22 cellular contexts compared by ENCODE assay signal in the genomic region with DNA sequence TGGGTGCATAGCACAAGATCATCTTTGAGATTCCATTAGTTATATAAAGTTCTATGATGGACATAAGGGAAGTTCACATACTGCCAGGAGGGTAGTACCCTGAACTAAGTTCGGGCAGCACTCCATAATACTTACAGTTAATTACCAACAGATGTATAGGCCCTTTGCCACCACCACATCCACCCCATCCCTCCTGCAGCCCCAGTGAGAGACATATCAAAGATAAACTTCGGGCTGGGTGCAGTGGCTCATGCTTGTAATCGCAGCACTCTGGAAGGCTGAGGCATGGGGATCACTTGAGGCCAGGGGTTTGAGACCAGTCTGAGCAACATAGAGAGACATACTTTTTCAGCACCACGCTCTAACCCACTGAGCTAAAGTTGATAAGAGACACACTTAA.
"Had no signal": no experiment of that assay in that cellular context is flagged by ENCODE, and none has a peak within 500 bp of the region (broad histone marks: within the 10 kb centered on the region; RNA-seq: fewer than 3 reads in every experiment).

No MANE protein-coding gene starts in this region.

- H3K27me3 ChIP-seq: breast epithelium, SJCRH30 had no signal

- H3K9me3 ChIP-seq: breast epithelium, SJCRH30 had no signal

- ATAC-seq: activated CD8-positive, alpha-beta T cell treated with anti-CD3 and anti-CD28 coated beads, Interleukin-2, amount 10 ng/mL, durations not matched to agents 7 days and 5 days; WTC11 had no signal

- H3K4me3 ChIP-seq: breast epithelium, SJCRH30 had no signal

- H3K4me1 ChIP-seq: breast epithelium, SJCRH30 had no signal

- H3K27ac ChIP-seq: breast epithelium, SJCRH30 had no signal

- DNase-seq: activated CD4-positive, alpha-beta T cell treated with anti-CD3 and anti-CD28 coated beads for 48 hours; activated CD4-positive, alpha-beta T cell treated with anti-CD3 and anti-CD28 coated beads, Interleukin-2, amount 50 U/mL, for 4 hours; activated CD4-positive, CD25-positive, alpha-beta regulatory T cell treated with anti-CD3 and anti-CD28 coated beads, Interleukin-2, amount 50 U/mL, for 72 hours; activated CD8-positive, alpha-beta memory T cell treated with anti-CD3 and anti-CD28 coated beads, Interleukin-2, amount 50 U/mL, for 48 hours; activated CD8-positive, alpha-beta T cell treated with anti-CD3 and anti-CD28 coated beads, Interleukin-2, amount 10 ng/mL, durations not matched to agents 7 days and 5 days; activated naive CD4-positive, alpha-beta T cell treated with anti-CD3 and anti-CD28 coated beads, Interleukin-2, amount 50 U/mL, for 16 hours; activated naive CD8-positive, alpha-beta T cell treated with anti-CD3 and anti-CD28 coated beads, Interleukin-2, amount 10 ng/mL, durations not matched to agents 7 days and 5 days; activated T-cell treated with anti-CD3 and anti-CD28 coated beads, Interleukin-2, amount 50 U/mL, for 1 hour; aorta; caudate nucleus; Karpas-422; MM.1S; NCI-H1105; NCI-H1436 treated with DMSO at 0.1 percent for 48 hours; NCI-H187; NCI-H2081; NCI-H510A treated with DMSO at 0.1 percent for 48 hours; NCI-H69; NK-92 treated with Interleukin-12 subunit alpha and Interleukin-12 subunit beta, amount 100 ng/mL, for 24 hours; SJCRH30 had no signal

- H3K36me3 ChIP-seq: breast epithelium, SJCRH30 had no signal
